Comparison of ENCODE assay signal across 16 cellular contexts in genomic region chr10:78963074-78964034, GRCh38.
A peak's percentile ranks its signal among the peaks of the same experiment; 100 is the strongest.
DNase-seq lines count a peak whose midpoint lies in the region; ATAC-seq and TF ChIP-seq lines count a peak whose summit lies in the region.
"Had no signal": no experiment of that assay in that cellular context is flagged by ENCODE, and none has a peak within 500 bp of the region (broad histone marks: within the 10 kb centered on the region; RNA-seq: fewer than 3 reads in every experiment).

No MANE protein-coding gene starts in this region.

- intact Hi-C loops in esophagus squamous epithelium (cut with DNase I) (no loop called here), posterior vena cava (cut with DNase I) (no loop called here)
- intact Hi-C loops in CD8-positive, alpha-beta T cell (cut with DNase I, micrococcal nuclease): no loop called here

- no peak overlapping the region for H3K27ac Mint-ChIP-seq in CD8-positive, alpha-beta T cell
- H3K27ac Mint-ChIP-seq: activated naive CD8-positive, alpha-beta T cell treated with anti-CD3 and anti-CD28 coated beads, Interleukin-2, amount 10 ng/mL, durations not matched to agents 7 days and 5 days; stimulated activated naive B cell treated with anti-CD40 and anti-IgM and Interleukin-4, amounts not matched to agents 10 μg/mL and 1 μg/mL and 100 μg/mL, for 72 hours had no signal

- no peak for ATAC-seq in GM21717 (IDR thresholded peaks at IDR 0.05; ENCODE audit: unreplicated experiment)
- ATAC-seq in CD8-positive, alpha-beta T cell: no peak
- no peak for ATAC-seq in GM19395 (IDR thresholded peaks at IDR 0.05; ENCODE audit: unreplicated experiment)
- ATAC-seq: stimulated activated naive B cell treated with anti-CD40 and anti-IgM and Interleukin-4, amounts not matched to agents 10 μg/mL and 1 μg/mL and 100 μg/mL, for 72 hours had no signal

- H3K36me3 Mint-ChIP-seq in CD8-positive, alpha-beta T cell: no peaks in the 10 kb centered on the region
- H3K36me3 Mint-ChIP-seq: activated naive CD8-positive, alpha-beta T cell treated with anti-CD3 and anti-CD28 coated beads, Interleukin-2, amount 10 ng/mL, durations not matched to agents 7 days and 5 days; stimulated activated naive B cell treated with anti-CD40 and anti-IgM and Interleukin-4, amounts not matched to agents 10 μg/mL and 1 μg/mL and 100 μg/mL, for 72 hours had no signal

- peak overlapping the region; percentile 40 for H3K56ac ChIP-seq in mesendoderm (ENCODE audit: low read length)

- no peaks in the 10 kb centered on the region for H3K79me2 ChIP-seq in mesendoderm (ENCODE audit: control insufficient read depth, insufficient read depth, low read length)

- H3K4me3 Mint-ChIP-seq in CD8-positive, alpha-beta T cell: no peak overlapping the region
- H3K4me3 Mint-ChIP-seq: activated naive CD8-positive, alpha-beta T cell treated with anti-CD3 and anti-CD28 coated beads, Interleukin-2, amount 10 ng/mL, durations not matched to agents 7 days and 5 days; stimulated activated naive B cell treated with anti-CD40 and anti-IgM and Interleukin-4, amounts not matched to agents 10 μg/mL and 1 μg/mL and 100 μg/mL, for 72 hours had no signal

- no peak overlapping the region for H3K9ac ChIP-seq in mesendoderm (ENCODE audit: low read length)

- no peak overlapping the region for H3K18ac ChIP-seq in mesendoderm (ENCODE audit: low read length)

- H2BK15ac ChIP-seq in mesendoderm (replicated peaks; ENCODE audit: low read depth): no peak overlapping the region

- no peaks in the 10 kb centered on the region for H3K9me3 Mint-ChIP-seq in CD8-positive, alpha-beta T cell
- H3K9me3 Mint-ChIP-seq: activated naive CD8-positive, alpha-beta T cell treated with anti-CD3 and anti-CD28 coated beads, Interleukin-2, amount 10 ng/mL, durations not matched to agents 7 days and 5 days; stimulated activated naive B cell treated with anti-CD40 and anti-IgM and Interleukin-4, amounts not matched to agents 10 μg/mL and 1 μg/mL and 100 μg/mL, for 72 hours had no signal

- H4K8ac ChIP-seq in mesendoderm (ENCODE audit: low read depth, low read length): no peak overlapping the region

- H2AK5ac ChIP-seq in mesendoderm (ENCODE audit: low read length): peak overlapping the region; percentile 45

- DNase-seq in DMS 273 (lab: John Stamatoyannopoulos, UW; ENCODE audit: unreplicated experiment): peak; percentile 90
- DNase-seq in NCI-H69 (lab: John Stamatoyannopoulos, UW): peak; percentile 24
- DNase-seq in esophagus squamous epithelium (lab: John Stamatoyannopoulos, UW): no peak
- DNase-seq in mesendoderm: peak; percentile 28
- DNase-seq in posterior vena cava (ENCODE audit: low spot score): no peak
- no peak for DNase-seq in CD8-positive, alpha-beta T cell
- DNase-seq: activated CD4-positive, alpha-beta T cell treated with anti-CD3 and anti-CD28 coated beads, Interleukin-2, amount 50 U/mL, for 4 hours; activated naive CD8-positive, alpha-beta T cell treated with anti-CD3 and anti-CD28 coated beads, Interleukin-2, amount 10 ng/mL, durations not matched to agents 7 days and 5 days; activated T-cell treated with anti-CD3 and anti-CD28 coated beads, Interleukin-2, amount 50 U/mL, for 48 hours; effector CD8-positive, alpha-beta T cell; foreskin melanocyte; NCI-H1105; nucleus accumbens; stimulated activated naive B cell treated with anti-CD40 and anti-IgM and Interleukin-4, amounts not matched to agents 10 μg/mL and 1 μg/mL and 100 μg/mL, for 72 hours had no signal

- H3K27me3 ChIP-seq in esophagus squamous epithelium (no peaks in the 10 kb centered on the region), mesendoderm (ENCODE audit: insufficient read depth, low read length, poor library complexity) (no peaks in the 10 kb centered on the region)
- no peaks in the 10 kb centered on the region for H3K27me3 ChIP-seq in CD8-positive, alpha-beta T cell (ENCODE audit: insufficient read depth, low read length)

- H3K23ac ChIP-seq in mesendoderm (ENCODE audit: low read length): no peak overlapping the region

- 53 to 83% methylated on average over 1 to 5 of the region's 27 CpGs for WGBS in esophagus squamous epithelium, 2 donors
- no CpG with 5 or more reads among the region's 27 CpGs for WGBS in mesendoderm (ENCODE audit: extremely low coverage, insufficient coverage, low lambda C conversion rate)

- no peaks in the 10 kb centered on the region for H3K4me1 Mint-ChIP-seq in CD8-positive, alpha-beta T cell (ENCODE audit: low read depth)
- H3K4me1 Mint-ChIP-seq: activated naive CD8-positive, alpha-beta T cell treated with anti-CD3 and anti-CD28 coated beads, Interleukin-2, amount 10 ng/mL, durations not matched to agents 7 days and 5 days; stimulated activated naive B cell treated with anti-CD40 and anti-IgM and Interleukin-4, amounts not matched to agents 10 μg/mL and 1 μg/mL and 100 μg/mL, for 72 hours had no signal

- no peak for TF ChIP-seq CTCF in esophagus squamous epithelium (IDR thresholded peaks at IDR 0.05)
- no peak for TF ChIP-seq CTCF in CD8-positive, alpha-beta T cell (IDR thresholded peaks at IDR 0.05)

- CTCF ChIA-PET in CD8-positive, alpha-beta T cell (lab: Charles Lee): interaction anchor here (1.1 to 1.2 kb wide), 2 partner anchors 9 to 89 kb away, joined by 3 to 4 read pairs; no protein-coding TSS in a partner anchor

- POLR2A ChIA-PET in CD8-positive, alpha-beta T cell (lab: Charles Lee): no interaction called here

- no peak overlapping the region for H2BK120ac ChIP-seq in mesendoderm (ENCODE audit: low read depth, low read length)

- H2BK5ac ChIP-seq in mesendoderm (ENCODE audit: low read length): peak overlapping the region; percentile 31

- H3K4me2 ChIP-seq in mesendoderm (ENCODE audit: low read length): no peak overlapping the region

- no peaks in the 10 kb centered on the region for H3K27me3 Mint-ChIP-seq in CD8-positive, alpha-beta T cell (ENCODE audit: low read depth)
- H3K27me3 Mint-ChIP-seq: activated naive CD8-positive, alpha-beta T cell treated with anti-CD3 and anti-CD28 coated beads, Interleukin-2, amount 10 ng/mL, durations not matched to agents 7 days and 5 days had no signal

- H3K27ac ChIP-seq in esophagus squamous epithelium (peak overlapping the region; percentile 24 to 68 (median 48)), mesendoderm (ENCODE audit: low read depth, low read length) (no peak overlapping the region)
- H3K27ac ChIP-seq in CD8-positive, alpha-beta T cell (ENCODE audit: low read depth, low read length): no peak overlapping the region

- no peak overlapping the region for H3K4me3 ChIP-seq in esophagus squamous epithelium
- no peak overlapping the region for H3K4me3 ChIP-seq in mesendoderm (ENCODE audit: low read length)
- H3K4me3 ChIP-seq in CD8-positive, alpha-beta T cell (ENCODE audit: low read depth, low read length): no peak overlapping the region

- no peaks in the 10 kb centered on the region for H3K79me1 ChIP-seq in mesendoderm (ENCODE audit: low read length)

- no peaks in the 10 kb centered on the region for H3K9me3 ChIP-seq in esophagus squamous epithelium
- H3K9me3 ChIP-seq in CD8-positive, alpha-beta T cell (ENCODE audit: low read length): no peaks in the 10 kb centered on the region

- H3K36me3 ChIP-seq in esophagus squamous epithelium: no peaks in the 10 kb centered on the region
- H3K36me3 ChIP-seq in mesendoderm (ENCODE audit: control insufficient read depth, insufficient read depth, low read length): no peaks in the 10 kb centered on the region
- no peaks in the 10 kb centered on the region for H3K36me3 ChIP-seq in CD8-positive, alpha-beta T cell (ENCODE audit: insufficient read depth, low read length)

- H4K5ac ChIP-seq in mesendoderm (ENCODE audit: low read length): no peak overlapping the region

- H3K4ac ChIP-seq in mesendoderm (ENCODE audit: low read depth, low read length): peak overlapping the region; percentile 10

- no peak for TF ChIP-seq POLR2A in esophagus squamous epithelium (IDR thresholded peaks at IDR 0.05)

- H3K4me1 ChIP-seq in esophagus squamous epithelium: peaks cover 33 to 65% (median 35%) of the 10 kb centered on the region in 3 donors
- H3K4me1 ChIP-seq in mesendoderm (ENCODE audit: control insufficient read depth, low read depth, low read length): peaks cover 15% of the 10 kb centered on the region
- H3K4me1 ChIP-seq in CD8-positive, alpha-beta T cell (ENCODE audit: insufficient read depth, low read length): no peaks in the 10 kb centered on the region

Comparison
In these comparisons a context has a peak if more than half of its experiments do, and no peak if none do; other contexts are left out.
1. DNase-seq: peak in DMS 273 (single experiment), NCI-H69 (single experiment) and mesendoderm (single experiment); none in esophagus squamous epithelium (single experiment), posterior vena cava (single experiment) and CD8-positive, alpha-beta T cell (0 of 7).
2. H3K27ac ChIP-seq: peak in esophagus squamous epithelium (4 of 4); none in mesendoderm (single experiment) and CD8-positive, alpha-beta T cell (single experiment).